Comparison of ENCODE assay signal across 1 cellular context in the genomic region with DNA sequence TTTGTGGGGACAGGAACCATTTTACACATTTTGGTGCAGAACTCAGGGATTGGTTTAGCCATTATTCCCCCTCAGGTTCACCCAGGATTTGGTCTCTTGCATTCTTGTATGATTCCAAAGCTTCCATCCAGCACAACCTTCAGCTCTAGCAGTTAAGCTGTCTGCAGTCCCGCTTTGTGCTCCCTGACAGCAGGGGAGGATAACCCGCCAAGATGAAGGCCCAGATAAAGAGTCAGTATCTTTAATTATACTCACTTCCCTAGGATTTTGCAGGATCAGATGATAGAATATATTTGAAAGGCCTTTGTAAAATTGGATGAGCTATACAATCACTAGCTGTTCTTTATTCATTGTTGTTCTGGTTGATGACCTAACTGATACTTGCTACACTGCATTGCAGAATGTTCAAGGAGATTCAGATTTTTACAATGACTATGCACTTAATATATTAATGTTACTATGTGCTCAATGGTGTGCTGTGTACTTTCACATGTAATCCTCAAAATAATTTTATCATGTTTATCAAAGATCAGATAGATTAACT.
TF ChIP-seq lines count a peak whose summit lies in the region.

No MANE protein-coding gene starts in this region.

TF ChIP-seq in WTC11, 78 proteins besides CTCF, POLR2A, EP300 and RAD21 (continued from another document):
- TF ChIP-seq, protein P1, sequence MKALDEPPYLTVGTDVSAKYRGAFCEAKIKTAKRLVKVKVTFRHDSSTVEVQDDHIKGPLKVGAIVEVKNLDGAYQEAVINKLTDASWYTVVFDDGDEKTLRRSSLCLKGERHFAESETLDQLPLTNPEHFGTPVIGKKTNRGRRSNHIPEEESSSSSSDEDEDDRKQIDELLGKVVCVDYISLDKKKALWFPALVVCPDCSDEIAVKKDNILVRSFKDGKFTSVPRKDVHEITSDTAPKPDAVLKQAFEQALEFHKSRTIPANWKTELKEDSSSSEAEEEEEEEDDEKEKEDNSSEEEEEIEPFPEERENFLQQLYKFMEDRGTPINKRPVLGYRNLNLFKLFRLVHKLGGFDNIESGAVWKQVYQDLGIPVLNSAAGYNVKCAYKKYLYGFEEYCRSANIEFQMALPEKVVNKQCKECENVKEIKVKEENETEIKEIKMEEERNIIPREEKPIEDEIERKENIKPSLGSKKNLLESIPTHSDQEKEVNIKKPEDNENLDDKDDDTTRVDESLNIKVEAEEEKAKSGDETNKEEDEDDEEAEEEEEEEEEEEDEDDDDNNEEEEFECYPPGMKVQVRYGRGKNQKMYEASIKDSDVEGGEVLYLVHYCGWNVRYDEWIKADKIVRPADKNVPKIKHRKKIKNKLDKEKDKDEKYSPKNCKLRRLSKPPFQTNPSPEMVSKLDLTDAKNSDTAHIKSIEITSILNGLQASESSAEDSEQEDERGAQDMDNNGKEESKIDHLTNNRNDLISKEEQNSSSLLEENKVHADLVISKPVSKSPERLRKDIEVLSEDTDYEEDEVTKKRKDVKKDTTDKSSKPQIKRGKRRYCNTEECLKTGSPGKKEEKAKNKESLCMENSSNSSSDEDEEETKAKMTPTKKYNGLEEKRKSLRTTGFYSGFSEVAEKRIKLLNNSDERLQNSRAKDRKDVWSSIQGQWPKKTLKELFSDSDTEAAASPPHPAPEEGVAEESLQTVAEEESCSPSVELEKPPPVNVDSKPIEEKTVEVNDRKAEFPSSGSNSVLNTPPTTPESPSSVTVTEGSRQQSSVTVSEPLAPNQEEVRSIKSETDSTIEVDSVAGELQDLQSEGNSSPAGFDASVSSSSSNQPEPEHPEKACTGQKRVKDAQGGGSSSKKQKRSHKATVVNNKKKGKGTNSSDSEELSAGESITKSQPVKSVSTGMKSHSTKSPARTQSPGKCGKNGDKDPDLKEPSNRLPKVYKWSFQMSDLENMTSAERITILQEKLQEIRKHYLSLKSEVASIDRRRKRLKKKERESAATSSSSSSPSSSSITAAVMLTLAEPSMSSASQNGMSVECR (CRISPR knock-in tag; IDR thresholded peaks at IDR 0.05; ENCODE audit: borderline replicate concordance): no peak
- TF ChIP-seq CREB1 (CRISPR knock-in tag; IDR thresholded peaks at IDR 0.05) (no peak), RORB (CRISPR knock-in tag; IDR thresholded peaks at IDR 0.05) (no peak)
